Comparison of ENCODE assay signal across 9 cellular contexts in the genomic region with DNA sequence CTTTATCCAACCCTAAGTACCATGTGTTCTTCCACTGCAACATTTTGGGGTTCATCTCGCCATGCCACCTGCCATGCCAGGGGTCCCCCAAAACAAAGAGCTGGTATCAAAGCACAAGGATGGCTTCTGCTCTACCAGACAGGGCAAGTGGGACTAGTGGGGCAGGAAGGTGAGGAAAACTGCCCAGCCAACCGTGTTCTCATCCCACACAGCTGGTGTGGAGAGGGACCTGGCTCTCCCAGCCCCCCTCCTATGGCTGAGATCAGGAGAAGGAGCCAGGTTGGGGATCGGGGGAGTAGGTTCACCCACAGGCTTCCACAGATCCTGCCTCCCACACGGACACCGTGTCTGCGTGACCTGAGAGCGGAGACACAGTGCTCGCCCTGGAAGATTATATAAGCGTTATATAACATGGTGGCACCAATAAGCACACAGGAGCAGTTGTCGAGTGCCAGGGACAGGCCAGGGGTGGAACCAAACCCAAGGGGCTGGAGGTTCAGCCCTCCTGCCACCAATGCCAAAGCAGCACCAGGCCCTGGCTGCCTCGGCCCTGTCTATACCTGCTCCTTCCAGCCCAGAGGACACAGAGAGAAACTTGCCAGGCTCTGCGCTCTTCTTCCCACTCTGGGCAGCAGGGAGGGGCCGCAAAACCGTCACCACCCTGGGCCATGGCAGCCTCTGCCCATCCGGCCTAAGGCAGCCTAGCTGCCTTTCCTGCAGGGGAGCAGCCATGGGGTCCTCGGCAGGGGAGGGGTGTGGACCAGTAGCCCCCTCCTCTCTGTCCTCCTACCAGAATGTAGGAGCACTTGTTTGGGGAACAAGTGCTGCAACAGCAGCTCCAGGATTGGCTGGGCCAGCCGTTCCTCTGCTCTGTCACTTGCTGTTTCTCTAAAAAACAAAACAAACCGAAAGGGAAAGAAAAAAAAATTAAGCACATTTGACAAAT. TPM values are rescaled to one million over a fixed set of nuclear protein-coding genes. Genes with fewer than 3 reads are reported as not detected.
DNase-seq lines count a peak whose midpoint lies in the region; ATAC-seq, FAIRE-seq and TF ChIP-seq lines count a peak whose summit lies in the region.
"Had no signal": no experiment of that assay in that cellular context is flagged by ENCODE, and none has a peak within 500 bp of the region (broad histone marks: within the 10 kb centered on the region; RNA-seq: fewer than 3 reads in every experiment).

No MANE protein-coding gene starts in this region.

- peaks cover 52% of the 10 kb centered on the region for H3K36me3 ChIP-seq in DND-41 (ENCODE audit: insufficient read depth, low read length)
- peaks cover 4 to 15% of the 10 kb centered on the region in 2 experiments for H3K36me3 ChIP-seq in endothelial cell of umbilical vein (ENCODE audit: control insufficient read depth in 2 of 2, extremely low read depth in 1 of 2, insufficient read depth in 2 of 2, low read length in 2 of 2)
- H3K36me3 ChIP-seq in naive thymus-derived CD4-positive, alpha-beta T cell (ENCODE audit: control insufficient read depth in 2 of 3, insufficient read depth in 3 of 3, low read length in 3 of 3) = peaks cover 3 to 7% (median 4%) of the 10 kb centered on the region in 3 experiments

- H3K79me2 ChIP-seq in DND-41 (ENCODE audit: insufficient read depth, low read length) (peaks cover 78% of the 10 kb centered on the region), endothelial cell of umbilical vein (ENCODE audit: control insufficient read depth, insufficient read depth, low read length) (peaks cover 46% of the 10 kb centered on the region)

- TF ChIP-seq POLR2A in endothelial cell of umbilical vein (IDR thresholded peaks at IDR 0.05; ENCODE audit: low read depth, low read length) = no peak

- 0 out of 3 replicates have a peak, but pooled peaks have one; percentile 10 for ATAC-seq in DND-41 (ENCODE audit: insufficient read depth, low read depth)
- peak; percentile 42 for ATAC-seq in naive thymus-derived CD4-positive, alpha-beta T cell
- no peak for ATAC-seq in GM19324 (IDR thresholded peaks at IDR 0.05; ENCODE audit: low FRiP score, unreplicated experiment)

- CTCF ChIA-PET in endothelial cell of umbilical vein (lab: Charles Lee) = interaction anchor here (0.8 to 19.1 kb wide), 12 partner anchors 8 to 154 kb away, joined by 5 to 634 read pairs (median 22); no protein-coding TSS in a partner anchor
- CTCF ChIA-PET in naive thymus-derived CD4-positive, alpha-beta T cell (lab: Charles Lee) = interaction anchor here (0.6 to 13.8 kb wide), 14 partner anchors 9 to 96 kb away, joined by 3 to 197 read pairs (median 6); no protein-coding TSS in a partner anchor

- H3K9ac ChIP-seq in DND-41 (ENCODE audit: low read depth, low read length) (peak overlapping the region; percentile 92), endothelial cell of umbilical vein (replicated peaks; ENCODE audit: extremely low read depth, insufficient read depth, low read length) (peak overlapping the region; percentile 70)

- no peaks in the 10 kb centered on the region for H3K27me3 Mint-ChIP-seq in naive thymus-derived CD4-positive, alpha-beta T cell

- FAIRE-seq in endothelial cell of umbilical vein (lab: Jason Lieb, UNC) = no peak
- FAIRE-seq: frontal cortex had no signal

- no peaks in the 10 kb centered on the region for H3K9me1 ChIP-seq in endothelial cell of umbilical vein (replicated peaks; ENCODE audit: control insufficient read depth, extremely low read depth, insufficient read depth, low read length)

- no TSS peak for BruUV-seq in endothelial cell of umbilical vein (replicated peaks; lab: Mats Ljungman, UMichigan)

- peak overlapping the region; percentile 63 to 85; a peak in 3 of 4 replicates for H3K4me3 ChIP-seq in DND-41 (ENCODE audit: low read depth in 1 of 2, low read length in 2 of 2)
- H3K4me3 ChIP-seq in WI38 (ENCODE audit: low read depth, low read length) = peak overlapping the region; percentile 73
- H3K4me3 ChIP-seq in endothelial cell of umbilical vein (replicated peaks in 1 of 3; ENCODE audit: insufficient read depth in 1 of 3, low read depth in 1 of 3, low read length in 3 of 3) = peak overlapping the region in 2 of 3 experiments; percentile 65 to 67
- peak overlapping the region; percentile 86 for H3K4me3 ChIP-seq in naive thymus-derived CD4-positive, alpha-beta T cell (ENCODE audit: low read length)

- intact Hi-C loops in endothelial cell of umbilical vein (cut with micrococcal nuclease) = loop anchor here (5.0 kb wide), 1 partner anchor 375 kb away; the partner anchor contains the start of gene PLXNA2
- intact Hi-C loops in naive thymus-derived CD4-positive, alpha-beta T cell (cut with micrococcal nuclease) = loop anchor here (1.0 to 5.0 kb wide), 7 partner anchors 15 to 115 kb away; partner anchors contain the start of gene CD46 (in 2 of the 2)

- DNase-seq in DND-41 = peak; percentile 40
- DNase-seq in endothelial cell of umbilical vein (ENCODE audit: low read depth, low spot score) = peak; percentile 43
- peak in 7 of 9 donors; percentile 32 to 60 (median 55) for DNase-seq in naive thymus-derived CD4-positive, alpha-beta T cell
- no peak for DNase-seq in NCI-H2081 treated with DMSO at 0.1 percent for 48 hours (lab: John Stamatoyannopoulos, UW)
- no peak for DNase-seq in NCI-H1694 (lab: John Stamatoyannopoulos, UW)
- DNase-seq in GDM1 (lab: John Stamatoyannopoulos, UW) = no peak

- H3K27me3 ChIP-seq in DND-41 (ENCODE audit: insufficient read depth, low read length, poor library complexity) = no peaks in the 10 kb centered on the region
- no peaks in the 10 kb centered on the region for H3K27me3 ChIP-seq in endothelial cell of umbilical vein (ENCODE audit: control insufficient read depth in 2 of 2, insufficient read depth in 2 of 2, low read length in 2 of 2)
- no peaks in the 10 kb centered on the region for H3K27me3 ChIP-seq in naive thymus-derived CD4-positive, alpha-beta T cell (ENCODE audit: control insufficient read depth in 2 of 2, insufficient read depth in 2 of 2, low read length in 2 of 2)

- peaks cover 14% of the 10 kb centered on the region for H4K20me1 ChIP-seq in DND-41 (ENCODE audit: insufficient read depth, low read length)
- H4K20me1 ChIP-seq in endothelial cell of umbilical vein (replicated peaks; ENCODE audit: control insufficient read depth, extremely low read depth, insufficient read depth, low read length) = no peaks in the 10 kb centered on the region

- H3K9me3 Mint-ChIP-seq in naive thymus-derived CD4-positive, alpha-beta T cell = no peaks in the 10 kb centered on the region

- peaks cover 36 to 85% (median 74%) of the 10 kb centered on the region in 7 donors for H3K4me1 Mint-ChIP-seq in naive thymus-derived CD4-positive, alpha-beta T cell

- peak overlapping the region in 9 of 10 donors; percentile 86 to 99 (median 95) for H3K4me3 Mint-ChIP-seq in naive thymus-derived CD4-positive, alpha-beta T cell

- H3K36me3 Mint-ChIP-seq in naive thymus-derived CD4-positive, alpha-beta T cell = peaks cover 3 to 47% (median 15%) of the 10 kb centered on the region in 5 donors

- POLR2A ChIA-PET in endothelial cell of umbilical vein (lab: Charles Lee) = interaction anchor here (1.3 kb wide), 1 partner anchor 41 kb away, joined by 4 read pairs; no protein-coding TSS in a partner anchor
- POLR2A ChIA-PET in naive thymus-derived CD4-positive, alpha-beta T cell (lab: Charles Lee) = interaction anchor here (0.7 to 20.4 kb wide), 11 partner anchors 10 to 95 kb away, joined by 3 to 547 read pairs (median 7); no protein-coding TSS in a partner anchor

- no peak overlapping the region for H2AFZ ChIP-seq in DND-41 (ENCODE audit: low read depth, low read length)
- H2AFZ ChIP-seq in endothelial cell of umbilical vein (ENCODE audit: low read depth, low read length) = no peak overlapping the region

- dilution Hi-C loops in endothelial cell of umbilical vein (cut with MboI; ENCODE audit: extremely low pct_ligation_motif_present, low sequenced_read_pairs) = no loop called here

- TF ChIP-seq CTCF in DND-41 (IDR thresholded peaks at IDR 0.05; ENCODE audit: borderline replicate concordance, extremely low read depth, low read length, poor library complexity, severe bottlenecking) (no peak), WI38 (IDR thresholded peaks at IDR 0.05; ENCODE audit: low read depth, low read length) (no peak), endothelial cell of umbilical vein (IDR thresholded peaks at IDR 0.05; ENCODE audit: extremely low read depth in 1 of 2, insufficient read depth in 1 of 2, low read depth in 1 of 2, low read length in 2 of 2) (no peak)

- H3K9me3 ChIP-seq in DND-41 (ENCODE audit: insufficient read depth, low read length, severe bottlenecking) = no peaks in the 10 kb centered on the region
- H3K9me3 ChIP-seq in endothelial cell of umbilical vein (replicated peaks; ENCODE audit: control insufficient read depth, insufficient read depth, low read length) = no peaks in the 10 kb centered on the region
- H3K9me3 ChIP-seq in naive thymus-derived CD4-positive, alpha-beta T cell (ENCODE audit: control insufficient read depth in 2 of 3, low read length in 3 of 3) = no peaks in the 10 kb centered on the region

- peak overlapping the region; percentile 96 for H3K27ac ChIP-seq in DND-41 (ENCODE audit: low read length)
- peak overlapping the region; percentile 52 for H3K27ac ChIP-seq in endothelial cell of umbilical vein (ENCODE audit: insufficient read depth, low read depth, low read length)
- H3K27ac ChIP-seq in naive thymus-derived CD4-positive, alpha-beta T cell (ENCODE audit: low read depth, low read length) = peak overlapping the region; percentile 78

- peak overlapping the region; percentile 72 for H3K4me2 ChIP-seq in DND-41 (ENCODE audit: insufficient read depth, low read length)
- peak overlapping the region; percentile 78 for H3K4me2 ChIP-seq in endothelial cell of umbilical vein (ENCODE audit: insufficient read depth, low read length)

- peak overlapping the region in 8 of 9 donors; percentile 90 to 97 (median 94) for H3K27ac Mint-ChIP-seq in naive thymus-derived CD4-positive, alpha-beta T cell

- H3K4me1 ChIP-seq in DND-41 (ENCODE audit: insufficient read depth, low read length) (peaks cover 90% of the 10 kb centered on the region), endothelial cell of umbilical vein (ENCODE audit: control insufficient read depth, extremely low read depth, insufficient read depth, low read length) (peaks cover 22% of the 10 kb centered on the region)
- peaks cover 36 to 78% of the 10 kb centered on the region in 2 donors for H3K4me1 ChIP-seq in naive thymus-derived CD4-positive, alpha-beta T cell (ENCODE audit: control insufficient read depth in 2 of 2, insufficient read depth in 2 of 2, low read length in 2 of 2)

RNA-seq across cellular contexts. Expression of gene CD34, which starts 43.5 kb away (rescaled TPM):
- total RNA-seq in endothelial cell of umbilical vein = 115 and 174 TPM in 2 replicates
- polyA plus RNA-seq in endothelial cell of umbilical vein = 102 and 136 TPM in 2 replicates
- 39.5 and 65.4 TPM in 2 replicates for polyA plus RNA-seq in endothelial cell of umbilical vein (2011; cell fraction: cytosol; rRNA removed)
- 32.2 and 55.6 TPM in 2 replicates for polyA plus RNA-seq in endothelial cell of umbilical vein (2011; cell fraction: nucleus; rRNA removed)
- 16.9 and 23.7 TPM in 2 replicates for polyA plus RNA-seq in endothelial cell of umbilical vein (2012)
- polyA minus RNA-seq in endothelial cell of umbilical vein = 87.5 and 111 TPM in 2 replicates
- not detected for polyA minus RNA-seq in endothelial cell of umbilical vein (2011; cell fraction: cytosol; rRNA and poly(A)+ RNA removed)
- 19.8 and 20.0 TPM in 2 replicates for polyA minus RNA-seq in endothelial cell of umbilical vein (2011; cell fraction: nucleus; rRNA and poly(A)+ RNA removed)
- total RNA-seq in naive thymus-derived CD4-positive, alpha-beta T cell = 1 to 10 TPM in 1 of 5 experiments, under 1 TPM in 3, not detected in 1; 0.02 to 3.4 (median 0.39) TPM
- polyA plus RNA-seq in naive thymus-derived CD4-positive, alpha-beta T cell = not detected

Comparison
In these comparisons a context has a peak if more than half of its experiments do, and no peak if none do; other contexts are left out.
1. DNase-seq: peak in DND-41 (single experiment), endothelial cell of umbilical vein (single experiment) and naive thymus-derived CD4-positive, alpha-beta T cell (7 of 9); none in NCI-H2081 treated with DMSO at 0.1 percent for 48 hours (single experiment), NCI-H1694 (single experiment) and GDM1 (single experiment).
2. RNA of gene CD34, which starts 43.5 kb away (total RNA-seq): 115 to 174 TPM in endothelial cell of umbilical vein; 0.02 to 3.4 TPM in naive thymus-derived CD4-positive, alpha-beta T cell; every median in the first group is over 10 times any median in the second.
3. Peak in every context shown above with its lines, with median percentiles within 50 percentile points of each other: H3K27ac ChIP-seq and H3K4me3 ChIP-seq.